Comparison of ENCODE assay signal across 14 cellular contexts in genomic region chr16:12078405-12079245, GRCh38.
DNase-seq lines count a peak whose midpoint lies in the region; ATAC-seq, FAIRE-seq and TF ChIP-seq lines count a peak whose summit lies in the region.
"Had no signal": no experiment of that assay in that cellular context is flagged by ENCODE, and none has a peak within 500 bp of the region (broad histone marks: within the 10 kb centered on the region; RNA-seq: fewer than 3 reads in every experiment).

No MANE protein-coding gene starts in this region.

- H3K9me3 Mint-ChIP-seq in activated B cell treated with CpG ODN at 0.5 μM for 24 hours, result no peaks in the 10 kb centered on the region
- H3K9me3 Mint-ChIP-seq in stimulated activated naive B cell treated with anti-CD40 and anti-IgM and Interleukin-4, amounts not matched to agents 10 μg/mL and 1 μg/mL and 100 μg/mL, for 72 hours, result no peaks in the 10 kb centered on the region

- CTCF ChIA-PET in activated B cell treated with CpG ODN at 0.5 μM for 24 hours (lab: Charles Lee), result interaction anchor here (2.6 to 3.3 kb wide), 2 partner anchors 11 to 16 kb away, joined by 13 to 17 read pairs; no protein-coding TSS in a partner anchor

- no peak for TF ChIP-seq CTCF in activated B cell treated with CpG ODN at 0.5 μM for 24 hours (IDR thresholded peaks at IDR 0.05)
- TF ChIP-seq CTCF in kidney (IDR thresholded peaks at IDR 0.05; ENCODE audit: borderline replicate concordance, extremely low read depth, insufficient read depth), result no peak

- ATAC-seq in activated B cell treated with CpG ODN at 0.5 μM for 24 hours (ENCODE audit: low read depth) (no peak), GM18519 (IDR thresholded peaks at IDR 0.05; ENCODE audit: low FRiP score, unreplicated experiment) (no peak), left lobe of liver (no peak)
- no peak for ATAC-seq in stimulated activated naive B cell treated with anti-CD40 and anti-IgM and Interleukin-4, amounts not matched to agents 10 μg/mL and 1 μg/mL and 100 μg/mL, for 72 hours (replicated peaks)
- ATAC-seq: heart left ventricle had no signal

- H3K36me3 ChIP-seq in kidney (ENCODE audit: control insufficient read depth in 1 of 2, insufficient read depth in 2 of 2, low read length in 2 of 2), result peaks cover 10 to 23% of the 10 kb centered on the region in 2 donors
- no peaks in the 10 kb centered on the region for H3K36me3 ChIP-seq in small intestine (ENCODE audit: control insufficient read depth in 2 of 2, insufficient read depth in 2 of 2, low read length in 2 of 2)

- peaks cover 66% of the 10 kb centered on the region for H3K36me3 Mint-ChIP-seq in activated B cell treated with CpG ODN at 0.5 μM for 24 hours (ENCODE audit: low read depth)
- H3K36me3 Mint-ChIP-seq in stimulated activated naive B cell treated with anti-CD40 and anti-IgM and Interleukin-4, amounts not matched to agents 10 μg/mL and 1 μg/mL and 100 μg/mL, for 72 hours, result peaks cover 49 to 67% of the 10 kb centered on the region in 2 donors

- H3K27ac Mint-ChIP-seq in activated B cell treated with CpG ODN at 0.5 μM for 24 hours, result peak overlapping the region; percentile 88
- peak overlapping the region; percentile 84 for H3K27ac Mint-ChIP-seq in stimulated activated naive B cell treated with anti-CD40 and anti-IgM and Interleukin-4, amounts not matched to agents 10 μg/mL and 1 μg/mL and 100 μg/mL, for 72 hours

- WGBS in small intestine, 3 donors, result 83 to 88% (median 87%) methylated on average over 26 of the region's 26 CpGs

- peak overlapping the region in 1 of 2 donors; percentile 2 for H3K9ac ChIP-seq in kidney (ENCODE audit: low read length in 2 of 2)

- H3K4me1 Mint-ChIP-seq in activated B cell treated with CpG ODN at 0.5 μM for 24 hours, result peaks cover 58% of the 10 kb centered on the region
- peaks cover 28 to 55% of the 10 kb centered on the region in 2 donors for H3K4me1 Mint-ChIP-seq in stimulated activated naive B cell treated with anti-CD40 and anti-IgM and Interleukin-4, amounts not matched to agents 10 μg/mL and 1 μg/mL and 100 μg/mL, for 72 hours

- DNase-seq in activated effector memory CD4-positive, alpha-beta T cell treated with anti-CD3 and anti-CD28 coated beads, Interleukin-2, amount 50 U/mL, for 16 hours, result peak; percentile 61
- DNase-seq in activated effector memory CD4-positive, alpha-beta T cell treated with Interleukin-2 at 50 U/mL for 16 hours, result no peak
- no peak for DNase-seq in activated B cell treated with CpG ODN at 0.5 μM for 24 hours
- no peak for DNase-seq in kidney
- DNase-seq in stimulated activated naive B cell treated with anti-CD40 and anti-IgM and Interleukin-4, amounts not matched to agents 10 μg/mL and 1 μg/mL and 100 μg/mL, for 72 hours, result no peak
- no peak for DNase-seq in small intestine
- DNase-seq in left lobe of liver (ENCODE audit: low spot score), result no peak
- DNase-seq: amniotic stem cell; NCI-H2029; nephron progenitor cell; stimulated activated naive CD4-positive, alpha-beta T cell treated with Interleukin-2 at 50 U/mL for 16 hours had no signal

- H3K27ac ChIP-seq in kidney (ENCODE audit: low read depth in 2 of 2, low read length in 2 of 2) (peak overlapping the region; percentile 52 to 56), small intestine (ENCODE audit: low read depth in 1 of 2, low read length in 1 of 2) (peak overlapping the region in 1 of 2 donors; percentile 32)
- H3K27ac ChIP-seq: right atrium auricular region had no signal

- peaks cover 0 to 9% of the 10 kb centered on the region in 2 donors for H3K4me1 ChIP-seq in kidney (ENCODE audit: control insufficient read depth in 1 of 2, insufficient read depth in 1 of 2, low read depth in 1 of 2, low read length in 2 of 2)
- H3K4me1 ChIP-seq in small intestine (ENCODE audit: control insufficient read depth in 2 of 2, insufficient read depth in 1 of 2, low read depth in 1 of 2, low read length in 1 of 2), result peaks cover 0 to 2% of the 10 kb centered on the region in 2 donors
- H3K4me1 ChIP-seq: right atrium auricular region had no signal

- POLR2A ChIA-PET in activated B cell treated with CpG ODN at 0.5 μM for 24 hours (lab: Charles Lee), result no interaction called here

- intact Hi-C loops in activated B cell treated with CpG ODN at 0.5 μM for 24 hours (cut with micrococcal nuclease), result no loop called here
- intact Hi-C loops in kidney (cut with DNase I), result no loop called here

- H3K9me3 ChIP-seq in kidney (ENCODE audit: control insufficient read depth in 1 of 2, low read length in 2 of 2), result no peaks in the 10 kb centered on the region
- H3K9me3 ChIP-seq in small intestine (ENCODE audit: control insufficient read depth, low read depth), result no peaks in the 10 kb centered on the region
- H3K9me3 ChIP-seq: heart left ventricle, right atrium auricular region had no signal

- no peaks in the 10 kb centered on the region for H3K27me3 ChIP-seq in small intestine (ENCODE audit: control insufficient read depth in 2 of 2, insufficient read depth in 2 of 2, low read length in 2 of 2)
- H3K27me3 ChIP-seq: heart left ventricle, right atrium auricular region had no signal

- FAIRE-seq in kidney (lab: Jason Lieb, UNC), result no peak
- no peak for FAIRE-seq in small intestine (lab: Jason Lieb, UNC)

- H3K4me3 Mint-ChIP-seq in activated B cell treated with CpG ODN at 0.5 μM for 24 hours, result no peak overlapping the region
- H3K4me3 Mint-ChIP-seq in stimulated activated naive B cell treated with anti-CD40 and anti-IgM and Interleukin-4, amounts not matched to agents 10 μg/mL and 1 μg/mL and 100 μg/mL, for 72 hours, result no peak overlapping the region
- H3K4me3 Mint-ChIP-seq: nephron progenitor cell had no signal

- H3K4me3 ChIP-seq in kidney (ENCODE audit: low read length in 2 of 2) (no peak overlapping the region), small intestine (ENCODE audit: low read depth in 1 of 2, low read length in 2 of 2) (no peak overlapping the region)
- H3K4me3 ChIP-seq: heart left ventricle, right atrium auricular region had no signal

- H3K27me3 Mint-ChIP-seq in activated B cell treated with CpG ODN at 0.5 μM for 24 hours, result no peaks in the 10 kb centered on the region
- H3K27me3 Mint-ChIP-seq in stimulated activated naive B cell treated with anti-CD40 and anti-IgM and Interleukin-4, amounts not matched to agents 10 μg/mL and 1 μg/mL and 100 μg/mL, for 72 hours, result no peaks in the 10 kb centered on the region
